In the genomic region with DNA sequence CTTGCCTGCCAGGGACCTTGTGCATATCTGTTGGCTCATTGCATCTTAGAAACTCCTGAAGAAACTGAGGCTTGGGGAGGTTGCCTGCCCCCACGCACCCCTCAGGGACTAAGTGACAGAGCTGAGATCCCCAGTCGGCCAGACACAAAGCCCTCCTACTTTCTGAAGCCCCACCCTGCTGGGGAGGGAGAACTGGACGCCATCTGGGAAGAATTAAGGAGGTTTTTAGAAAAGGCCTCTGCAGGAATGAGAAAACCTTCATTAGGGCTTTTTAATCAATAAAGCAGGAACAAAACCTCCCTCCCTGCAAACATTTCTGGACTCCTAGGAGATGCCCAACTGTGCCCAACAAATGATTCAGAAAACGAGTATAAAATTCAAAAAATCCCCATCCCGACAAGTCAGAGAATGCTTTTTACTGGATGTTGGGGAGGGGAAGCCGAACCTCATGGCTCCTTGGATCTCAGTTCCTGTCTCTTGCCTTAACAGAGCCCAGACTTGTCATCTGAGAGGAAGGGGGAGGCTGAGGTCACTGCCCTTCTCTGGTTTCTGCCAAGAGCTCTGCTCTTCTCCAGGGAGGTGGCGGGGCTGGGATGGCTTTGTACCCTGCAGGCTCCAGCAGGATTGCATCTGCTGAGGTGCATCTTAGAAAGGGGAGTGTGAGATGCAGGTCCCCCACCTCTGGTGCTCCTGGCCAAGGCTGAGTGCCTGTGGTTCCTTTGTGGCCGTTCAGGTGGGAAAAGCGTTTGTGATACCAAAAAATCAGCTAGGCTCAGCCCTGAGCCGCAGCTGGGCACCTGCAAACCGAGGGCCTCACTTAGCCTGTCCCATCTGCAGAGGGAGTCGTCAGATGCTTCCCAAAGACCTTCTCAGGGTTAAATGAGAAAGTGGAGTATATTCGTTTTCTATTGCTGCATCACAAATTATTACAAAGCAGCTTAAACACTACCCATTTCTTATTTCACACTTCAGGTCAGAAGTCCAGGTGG, we compare ENCODE assay signal across 8 cellular contexts.
A peak's percentile ranks its signal among the peaks of the same experiment; 100 is the strongest.
DNase-seq lines count a peak whose midpoint lies in the region; ATAC-seq and TF ChIP-seq lines count a peak whose summit lies in the region.

No MANE protein-coding gene starts in this region.

- intact Hi-C loops in right cardiac atrium (cut with DNase I) (loop anchor here in 1 of 4 donors (10.0 kb wide), 1 partner anchor 59 kb away; no protein-coding TSS in a partner anchor), sigmoid colon (cut with DNase I) (loop anchor here (2.0 to 5.0 kb wide), 3 partner anchors 67 to 398 kb away; partner anchors contain the start of gene ZFP36L2)

- peaks cover 39% of the 10 kb centered on the region for H3K4me1 Mint-ChIP-seq in GM23338

- peak; percentile 62 for ATAC-seq in GM23338
- ATAC-seq in right cardiac atrium, result peak; percentile 22 to 23
- ATAC-seq in GM21515 (IDR thresholded peaks at IDR 0.05; ENCODE audit: unreplicated experiment), result no peak
- no peak for ATAC-seq in HG03460 (IDR thresholded peaks at IDR 0.05; ENCODE audit: unreplicated experiment)

- TF ChIP-seq EP300 in sigmoid colon (IDR thresholded peaks at IDR 0.05), result peak in 2 of 4 donors; percentile 61 to 77

- H3K27me3 ChIP-seq in GM23338 (ENCODE audit: insufficient read depth) (no peaks in the 10 kb centered on the region), right cardiac atrium (ENCODE audit: control insufficient read depth, insufficient read depth) (no peaks in the 10 kb centered on the region), sigmoid colon (no peaks in the 10 kb centered on the region)

- H3K9me3 ChIP-seq in right cardiac atrium (ENCODE audit: control insufficient read depth, low read length), result no peaks in the 10 kb centered on the region
- no peaks in the 10 kb centered on the region for H3K9me3 ChIP-seq in sigmoid colon

- H3K4me3 Mint-ChIP-seq in GM23338, result no peak overlapping the region; the same call in 2 of the 3 replicates

- no peak overlapping the region for H3K4me2 ChIP-seq in GM23338

- 0 out of 2 replicates have a peak, but pooled peaks cover 4% of the 10 kb centered on the region for H3K9me2 ChIP-seq in GM23338 (ENCODE audit: insufficient read depth)

- no peaks in the 10 kb centered on the region for H3K9me3 Mint-ChIP-seq in GM23338

- no peaks in the 10 kb centered on the region for H3F3A ChIP-seq in GM23338 (replicated peaks; ENCODE audit: low read depth)

- H3K4me1 ChIP-seq in GM23338 (ENCODE audit: insufficient read depth), result peaks cover 11% of the 10 kb centered on the region
- H3K4me1 ChIP-seq in right cardiac atrium (ENCODE audit: control insufficient read depth, insufficient read depth, low read length), result peaks cover 38% of the 10 kb centered on the region
- peaks cover 0 to 87% (median 83%) of the 10 kb centered on the region in 4 donors for H3K4me1 ChIP-seq in sigmoid colon

- no peak overlapping the region for H3K27ac Mint-ChIP-seq in GM23338

- H2AFZ ChIP-seq in GM23338, result peak overlapping the region; percentile 90; the same call in 1 of the 2 replicates

- no peak for TF ChIP-seq POLR2A in sigmoid colon (IDR thresholded peaks at IDR 0.05)

- TF ChIP-seq CTCF in GM23338 (conservative IDR thresholded peaks at IDR 0.05; ENCODE audit: low read depth in 2 of 2) (no peak), sigmoid colon (IDR thresholded peaks at IDR 0.05) (no peak)

- no peaks in the 10 kb centered on the region for H3K79me2 ChIP-seq in GM23338 (replicated peaks; ENCODE audit: insufficient read depth)

- H3K27ac ChIP-seq in GM23338 (ENCODE audit: low read depth) (no peak overlapping the region), right cardiac atrium (ENCODE audit: low read length) (peak overlapping the region; percentile 84), sigmoid colon (peak overlapping the region; percentile 88 to 95 (median 92))

- no peaks in the 10 kb centered on the region for H4K20me1 ChIP-seq in GM23338 (replicated peaks; ENCODE audit: insufficient read depth)

- H3K36me3 ChIP-seq in GM23338 (ENCODE audit: insufficient read depth) (no peaks in the 10 kb centered on the region), sigmoid colon (no peaks in the 10 kb centered on the region)

- no peaks in the 10 kb centered on the region for H3K36me3 Mint-ChIP-seq in GM23338 (ENCODE audit: low read depth)

- WGBS in right cardiac atrium, result 37% methylated on average over 13 of the region's 13 CpGs
- WGBS in sigmoid colon, 2 donors, result 74 to 80% methylated on average over 13 of the region's 13 CpGs

- H3K4me3 ChIP-seq in GM23338, result no peak overlapping the region
- H3K4me3 ChIP-seq in right cardiac atrium (ENCODE audit: low read length), result no peak overlapping the region
- no peak overlapping the region for H3K4me3 ChIP-seq in sigmoid colon

- peaks cover 12% of the 10 kb centered on the region for H3K27me3 Mint-ChIP-seq in GM23338 (ENCODE audit: insufficient read depth, low read depth, poor library complexity)

- DNase-seq in GM23338 (ENCODE audit: low spot score) (peak; percentile 39), amniotic stem cell (lab: John Stamatoyannopoulos, UW) (peak; percentile 41), right cardiac atrium (peak; percentile 53 to 86 (median 83)), sigmoid colon (peak; percentile 88), activated gamma-delta T cell (lab: John Stamatoyannopoulos, UW) (no peak), DMS53 (lab: John Stamatoyannopoulos, UW) (no peak)

TF ChIP-seq in GM23338, 12 proteins besides CTCF, POLR2A, EP300 and RAD21:
- TF ChIP-seq, protein P1, sequence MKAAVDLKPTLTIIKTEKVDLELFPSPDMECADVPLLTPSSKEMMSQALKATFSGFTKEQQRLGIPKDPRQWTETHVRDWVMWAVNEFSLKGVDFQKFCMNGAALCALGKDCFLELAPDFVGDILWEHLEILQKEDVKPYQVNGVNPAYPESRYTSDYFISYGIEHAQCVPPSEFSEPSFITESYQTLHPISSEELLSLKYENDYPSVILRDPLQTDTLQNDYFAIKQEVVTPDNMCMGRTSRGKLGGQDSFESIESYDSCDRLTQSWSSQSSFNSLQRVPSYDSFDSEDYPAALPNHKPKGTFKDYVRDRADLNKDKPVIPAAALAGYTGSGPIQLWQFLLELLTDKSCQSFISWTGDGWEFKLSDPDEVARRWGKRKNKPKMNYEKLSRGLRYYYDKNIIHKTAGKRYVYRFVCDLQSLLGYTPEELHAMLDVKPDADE (IDR thresholded peaks at IDR 0.05), result no peak

Comparison
In these comparisons a context has a peak if more than half of its experiments do, and no peak if none do; other contexts are left out.
1. ATAC-seq: peak in GM23338 (single experiment) and right cardiac atrium (2 of 2); none in GM21515 (single experiment) and HG03460 (single experiment).
2. DNase-seq: peak in GM23338 (single experiment), amniotic stem cell (single experiment), right cardiac atrium (3 of 3) and sigmoid colon (single experiment); none in activated gamma-delta T cell (single experiment) and DMS53 (single experiment).